ENCODE assay signal across 16 cellular contexts in genomic region chr12:42396473-42397259, GRCh38.
DNase-seq lines count a peak whose midpoint lies in the region; ATAC-seq and TF ChIP-seq lines count a peak whose summit lies in the region.
"Had no signal": no experiment of that assay in that cellular context is flagged by ENCODE, and none has a peak within 500 bp of the region (broad histone marks: within the 10 kb centered on the region; RNA-seq: fewer than 3 reads in every experiment).

No MANE protein-coding gene starts in this region.

- H3K9me2 ChIP-seq in GM23248 (ENCODE audit: insufficient read depth): no peaks in the 10 kb centered on the region
- no peaks in the 10 kb centered on the region for H3K9me2 ChIP-seq in OCI-LY7 (ENCODE audit: insufficient read depth, low read length)

- in situ Hi-C loops in GM23248 (cut with MboI): no loop called here

- CTCF ChIA-PET in OCI-LY7 (lab: Charles Lee; ENCODE audit: unreplicated experiment): no interaction called here

- POLR2A ChIA-PET in OCI-LY7 (lab: Charles Lee): interaction anchor here (0.5 to 1.2 kb wide), 5 partner anchors 10 to 158 kb away, joined by 3 to 4 read pairs (median 3); no protein-coding TSS in a partner anchor

- H3K4me2 ChIP-seq in GM23248 (ENCODE audit: unreplicated experiment): no peak overlapping the region
- no peak overlapping the region for H3K4me2 ChIP-seq in OCI-LY7 (ENCODE audit: low read length)

- H3K9ac ChIP-seq in GM23248: no peak overlapping the region

- WGBS in GM23248 (ENCODE audit: low coverage in 1 of 2, low lambda C conversion rate in 2 of 2, missing lambda C conversion rate in 2 of 2), 2 experiments: 99 to 100% methylated on average over 3 of the region's 3 CpGs

- ATAC-seq in GM19035 (IDR thresholded peaks at IDR 0.05; ENCODE audit: unreplicated experiment) (no peak), GM21825 (IDR thresholded peaks at IDR 0.05; ENCODE audit: unreplicated experiment) (no peak)

- no peaks in the 10 kb centered on the region for H4K20me1 ChIP-seq in GM23248 (ENCODE audit: insufficient read depth)
- no peaks in the 10 kb centered on the region for H4K20me1 ChIP-seq in OCI-LY7 (ENCODE audit: insufficient read depth, low read length)

- H3K4me1 ChIP-seq in GM23248 (ENCODE audit: insufficient read depth) (no peaks in the 10 kb centered on the region), OCI-LY7 (ENCODE audit: insufficient read depth, low read length, poor library complexity, severe bottlenecking) (peaks cover 6% of the 10 kb centered on the region)
- H3K4me1 ChIP-seq: prostate gland had no signal

- no TSS peak for BruUV-seq in OCI-LY7 (replicated peaks; lab: Mats Ljungman, UMichigan)

- H3K4me3 ChIP-seq in GM23248: no peak overlapping the region
- no peak overlapping the region for H3K4me3 ChIP-seq in OCI-LY7 (ENCODE audit: low read depth, low read length, poor library complexity, severe bottlenecking)
- H3K4me3 ChIP-seq: prostate gland had no signal

- DNase-seq in EL (peak; percentile 15), GM23248 (peak; percentile 4), OCI-LY7 (ENCODE audit: low spot score) (peak; percentile 36), mesothelial cell of epicardium (ENCODE audit: low spot score in 2 of 2, unreplicated experiment in 2 of 2) (no peak), ecto neural progenitor cell (ENCODE audit: low spot score) (no peak), NCI-H748 (lab: John Stamatoyannopoulos, UW; ENCODE audit: unreplicated experiment) (no peak)
- DNase-seq: AML-193, cerebellar nuclear complex, erythroblast, kidney glomerular epithelial cell, NCI-H510A, substantia nigra had no signal

- no peaks in the 10 kb centered on the region for H3K9me3 ChIP-seq in GM23248 (ENCODE audit: low read depth)
- no peaks in the 10 kb centered on the region for H3K9me3 ChIP-seq in OCI-LY7 (ENCODE audit: low read length)
- H3K9me3 ChIP-seq: prostate gland had no signal

- H3K79me2 ChIP-seq in GM23248 (ENCODE audit: insufficient read depth) (no peaks in the 10 kb centered on the region; the same call in 1 of the 2 replicates), OCI-LY7 (ENCODE audit: insufficient read depth, low read depth, low read length) (no peaks in the 10 kb centered on the region)

- no peaks in the 10 kb centered on the region for H3K27me3 Mint-ChIP-seq in mesothelial cell of epicardium (ENCODE audit: low read depth)

- no peak overlapping the region for H2AFZ ChIP-seq in GM23248
- H2AFZ ChIP-seq in OCI-LY7 (ENCODE audit: low read length): no peak overlapping the region

- peaks cover 25% of the 10 kb centered on the region for H3K36me3 Mint-ChIP-seq in mesothelial cell of epicardium

- H3K9me3 Mint-ChIP-seq in mesothelial cell of epicardium: no peaks in the 10 kb centered on the region

- TF ChIP-seq CTCF in OCI-LY7 (conservative IDR thresholded peaks at IDR 0.05; ENCODE audit: low read length): no peak
- no peak for TF ChIP-seq CTCF in mesothelial cell of epicardium (IDR thresholded peaks at IDR 0.05; ENCODE audit: unreplicated experiment)

- H3K4me1 Mint-ChIP-seq in mesothelial cell of epicardium: peaks cover 30% of the 10 kb centered on the region

- peaks cover 24% of the 10 kb centered on the region; the same call in 1 of the 2 replicates for H3K36me3 ChIP-seq in GM23248 (ENCODE audit: low read depth)
- peaks cover 69% of the 10 kb centered on the region for H3K36me3 ChIP-seq in OCI-LY7 (ENCODE audit: insufficient read depth, low read length)
- H3K36me3 ChIP-seq: prostate gland had no signal

- intact Hi-C loops in OCI-LY7 (cut with micrococcal nuclease; ENCODE audit: unreplicated experiment): loop anchor here (1.0 kb wide), 1 partner anchor 73 kb away; no protein-coding TSS in a partner anchor

- H3K27ac ChIP-seq in GM23248: no peak overlapping the region
- no peak overlapping the region for H3K27ac ChIP-seq in OCI-LY7 (ENCODE audit: low read depth, low read length, poor library complexity, severe bottlenecking)
- H3K27ac ChIP-seq: prostate gland, VCaP had no signal

- no peaks in the 10 kb centered on the region for H3K27me3 ChIP-seq in GM23248 (replicated peaks; ENCODE audit: insufficient read depth)

- no peak overlapping the region for H3K4me3 Mint-ChIP-seq in mesothelial cell of epicardium

- no peaks in the 10 kb centered on the region for H3F3A ChIP-seq in GM23248 (ENCODE audit: insufficient read depth)

- peak overlapping the region; percentile 82 for H3K27ac Mint-ChIP-seq in mesothelial cell of epicardium

Comparison
In these comparisons a context has a peak if more than half of its experiments do, and no peak if none do; other contexts are left out.
1. DNase-seq: peak in EL (single experiment), GM23248 (single experiment) and OCI-LY7 (single experiment); none in mesothelial cell of epicardium (0 of 2), ecto neural progenitor cell (single experiment) and NCI-H748 (single experiment).